In the genomic region with DNA sequence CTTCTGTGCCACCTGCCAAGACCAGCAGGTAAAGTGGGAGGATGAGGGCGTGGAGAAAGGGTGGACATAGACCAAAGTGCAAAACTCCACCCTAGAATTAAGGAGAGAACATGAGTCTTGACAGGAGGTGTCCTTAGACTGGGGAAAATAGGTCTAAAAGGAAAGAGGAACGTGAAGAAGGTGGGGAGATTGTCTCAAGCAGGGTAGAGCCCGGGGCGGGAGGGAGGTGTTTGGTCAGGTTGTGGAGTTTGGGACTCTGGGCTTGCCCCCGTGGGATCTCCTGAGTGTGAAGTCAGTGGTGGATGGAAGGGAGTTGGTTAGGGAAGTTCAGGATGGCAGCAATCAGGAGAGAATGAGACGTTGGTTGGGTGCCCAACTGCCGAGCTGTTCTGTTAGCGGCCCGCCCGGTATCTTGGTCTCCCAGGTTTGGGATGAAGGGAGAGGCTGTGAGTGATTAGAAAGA, we compare ENCODE assay signal across 6 cellular contexts. TPM values are rescaled to one million over a fixed set of nuclear protein-coding genes. Genes with fewer than 3 reads are reported as not detected.
DNase-seq lines count a peak whose midpoint lies in the region; ATAC-seq and TF ChIP-seq lines count a peak whose summit lies in the region.

No MANE protein-coding gene starts in this region.

- H3K9me3 Mint-ChIP-seq in Calu3 (ENCODE audit: low read depth, unreplicated experiment) (no peaks in the 10 kb centered on the region), memory B cell (no peaks in the 10 kb centered on the region)
- no peaks in the 10 kb centered on the region for H3K9me3 Mint-ChIP-seq in activated CD8-positive, alpha-beta T cell treated with anti-CD3 and anti-CD28 coated beads, Interleukin-2, amount 10 ng/mL, durations not matched to agents 7 days and 5 days (ENCODE audit: insufficient read depth)

- POLR2A ChIA-PET in activated CD8-positive, alpha-beta T cell treated with anti-CD3 and anti-CD28 coated beads, Interleukin-2, amount 10 ng/mL, durations not matched to agents 7 days and 5 days (lab: Charles Lee), result interaction anchor here (0.6 to 8.9 kb wide), 9 partner anchors 9 to 174 kb away, joined by 3 to 139 read pairs (median 7); a partner anchor contains a TSS

- H3K4me3 Mint-ChIP-seq in Calu3 (ENCODE audit: low read depth, unreplicated experiment) (peak overlapping the region; percentile 70), memory B cell (peak overlapping the region; percentile 99)
- peak overlapping the region; percentile 95 for H3K4me3 Mint-ChIP-seq in activated CD8-positive, alpha-beta T cell treated with anti-CD3 and anti-CD28 coated beads, Interleukin-2, amount 10 ng/mL, durations not matched to agents 7 days and 5 days

- BruUV-seq in Calu3 (replicated peaks; lab: Mats Ljungman, UMichigan), result no TSS peak

- intact Hi-C loops in Calu3 (cut with micrococcal nuclease; ENCODE audit: unreplicated experiment), result loop anchor here (2.0 to 5.0 kb wide), 3 partner anchors 65 to 194 kb away; a partner anchor contains a TSS

- H3K36me3 Mint-ChIP-seq in Calu3 (ENCODE audit: insufficient read depth, unreplicated experiment) (peaks cover 39% of the 10 kb centered on the region), memory B cell (peaks cover 16% of the 10 kb centered on the region)
- peaks cover 67% of the 10 kb centered on the region for H3K36me3 Mint-ChIP-seq in activated CD8-positive, alpha-beta T cell treated with anti-CD3 and anti-CD28 coated beads, Interleukin-2, amount 10 ng/mL, durations not matched to agents 7 days and 5 days (ENCODE audit: low read depth)

- no peak for ATAC-seq in activated CD8-positive, alpha-beta T cell treated with anti-CD3 and anti-CD28 coated beads, Interleukin-2, amount 10 ng/mL, durations not matched to agents 7 days and 5 days
- no peak for ATAC-seq in memory B cell (ENCODE audit: low read depth)

- CTCF ChIA-PET in Calu3 (lab: Charles Lee), result interaction anchor here (0.7 to 3.2 kb wide), 5 partner anchors 9 to 193 kb away, joined by 3 to 9 read pairs (median 5); a partner anchor contains a TSS
- CTCF ChIA-PET in activated CD8-positive, alpha-beta T cell treated with anti-CD3 and anti-CD28 coated beads, Interleukin-2, amount 10 ng/mL, durations not matched to agents 7 days and 5 days (lab: Charles Lee), result interaction anchor here (0.8 to 2.8 kb wide), 9 partner anchors 8 to 193 kb away, joined by 3 to 18 read pairs (median 6); a partner anchor contains a TSS

- H3K27ac Mint-ChIP-seq in Calu3 (ENCODE audit: unreplicated experiment) (peak overlapping the region; percentile 31), memory B cell (peak overlapping the region; percentile 95)
- H3K27ac Mint-ChIP-seq in activated CD8-positive, alpha-beta T cell treated with anti-CD3 and anti-CD28 coated beads, Interleukin-2, amount 10 ng/mL, durations not matched to agents 7 days and 5 days, result peak overlapping the region; percentile 99

- H3K27me3 Mint-ChIP-seq in Calu3 (ENCODE audit: unreplicated experiment), result no peaks in the 10 kb centered on the region
- H3K27me3 Mint-ChIP-seq in activated CD8-positive, alpha-beta T cell treated with anti-CD3 and anti-CD28 coated beads, Interleukin-2, amount 10 ng/mL, durations not matched to agents 7 days and 5 days (ENCODE audit: low read depth), result no peaks in the 10 kb centered on the region
- no peaks in the 10 kb centered on the region for H3K27me3 Mint-ChIP-seq in memory B cell

- TF ChIP-seq CTCF in Calu3 (IDR thresholded peaks at IDR 0.05; ENCODE audit: unreplicated experiment), result no peak

- DNase-seq in Calu3 (peak; percentile 13), memory B cell (ENCODE audit: low spot score in 2 of 2) (peak in 1 of 2 donors; percentile 25), epidermal melanocyte (ENCODE audit: insufficient read length, low spot score) (no peak), NCI-H510A (lab: John Stamatoyannopoulos, UW) (no peak)
- DNase-seq in activated CD8-positive, alpha-beta T cell treated with anti-CD3 and anti-CD28 coated beads, Interleukin-2, amount 10 ng/mL, durations not matched to agents 7 days and 5 days, result no peak
- DNase-seq in activated CD4-positive, alpha-beta T cell treated with anti-CD3 and anti-CD28 coated beads for 48 hours, result no peak

- H3K4me1 Mint-ChIP-seq in Calu3 (ENCODE audit: low read depth, unreplicated experiment) (peaks cover 20% of the 10 kb centered on the region), memory B cell (peaks cover 49% of the 10 kb centered on the region)
- H3K4me1 Mint-ChIP-seq in activated CD8-positive, alpha-beta T cell treated with anti-CD3 and anti-CD28 coated beads, Interleukin-2, amount 10 ng/mL, durations not matched to agents 7 days and 5 days (ENCODE audit: low read depth), result peaks cover 46% of the 10 kb centered on the region

RNA-seq across cellular contexts. Expression of a gene that starts 0.4 kb away (rescaled TPM):
- total RNA-seq in Calu3 (2022), result 50.3 and 51.2 TPM in 2 replicates
- 100 to 1,000 TPM; 541 to 575 TPM for total RNA-seq in activated CD8-positive, alpha-beta T cell treated with anti-CD3 and anti-CD28 coated beads, Interleukin-2, amount 10 ng/mL, durations not matched to agents 7 days and 5 days

RNA-seq across cellular contexts. Expression of a gene that starts 3.7 kb away (rescaled TPM):
- total RNA-seq in Calu3 (2022), result 33.6 and 35.4 TPM in 2 replicates
- total RNA-seq in activated CD8-positive, alpha-beta T cell treated with anti-CD3 and anti-CD28 coated beads, Interleukin-2, amount 10 ng/mL, durations not matched to agents 7 days and 5 days, result 10 to 100 TPM; 51.6 to 52.2 TPM

RNA-seq across cellular contexts. Expression of a gene that starts 34.5 kb away (rescaled TPM):
- 1.6 and 2.1 TPM in 2 replicates for total RNA-seq in Calu3 (2022)
- total RNA-seq in activated CD8-positive, alpha-beta T cell treated with anti-CD3 and anti-CD28 coated beads, Interleukin-2, amount 10 ng/mL, durations not matched to agents 7 days and 5 days, result under 1 TPM; 0.10 to 0.55 TPM

RNA-seq across cellular contexts. Expression of a gene that starts 35.3 kb away (rescaled TPM):
- total RNA-seq in Calu3 (2022), result 68.9 and 76.4 TPM in 2 replicates
- total RNA-seq in activated CD8-positive, alpha-beta T cell treated with anti-CD3 and anti-CD28 coated beads, Interleukin-2, amount 10 ng/mL, durations not matched to agents 7 days and 5 days, result 100 to 1,000 TPM; 128 to 130 TPM

RNA-seq across cellular contexts. Expression of a gene that starts 42.5 kb away (rescaled TPM):
- total RNA-seq in Calu3 (2022), result 84.7 and 91.6 TPM in 2 replicates
- total RNA-seq in activated CD8-positive, alpha-beta T cell treated with anti-CD3 and anti-CD28 coated beads, Interleukin-2, amount 10 ng/mL, durations not matched to agents 7 days and 5 days, result 10 to 100 TPM; 51.9 to 52.9 TPM

Comparison
In these comparisons a context has a peak if more than half of its experiments do, and no peak if none do; other contexts are left out.
1. H3K27ac Mint-ChIP-seq: peak in every context shown above with its lines; median percentile 99 in activated CD8-positive, alpha-beta T cell treated with anti-CD3 and anti-CD28 coated beads, Interleukin-2, amount 10 ng/mL, durations not matched to agents 7 days and 5 days; 95 in memory B cell; 31 in Calu3.
2. RNA of a gene that starts 0.4 kb away (total RNA-seq): 541 to 575 TPM in activated CD8-positive, alpha-beta T cell treated with anti-CD3 and anti-CD28 coated beads, Interleukin-2, amount 10 ng/mL, durations not matched to agents 7 days and 5 days; 50.3 to 51.2 TPM in Calu3; every median in the first group is over 10 times any median in the second.
3. Peak in every context shown above with its lines, with median percentiles within 50 percentile points of each other: H3K4me3 Mint-ChIP-seq.